21 cellular contexts compared by ENCODE assay signal in the genomic region with DNA sequence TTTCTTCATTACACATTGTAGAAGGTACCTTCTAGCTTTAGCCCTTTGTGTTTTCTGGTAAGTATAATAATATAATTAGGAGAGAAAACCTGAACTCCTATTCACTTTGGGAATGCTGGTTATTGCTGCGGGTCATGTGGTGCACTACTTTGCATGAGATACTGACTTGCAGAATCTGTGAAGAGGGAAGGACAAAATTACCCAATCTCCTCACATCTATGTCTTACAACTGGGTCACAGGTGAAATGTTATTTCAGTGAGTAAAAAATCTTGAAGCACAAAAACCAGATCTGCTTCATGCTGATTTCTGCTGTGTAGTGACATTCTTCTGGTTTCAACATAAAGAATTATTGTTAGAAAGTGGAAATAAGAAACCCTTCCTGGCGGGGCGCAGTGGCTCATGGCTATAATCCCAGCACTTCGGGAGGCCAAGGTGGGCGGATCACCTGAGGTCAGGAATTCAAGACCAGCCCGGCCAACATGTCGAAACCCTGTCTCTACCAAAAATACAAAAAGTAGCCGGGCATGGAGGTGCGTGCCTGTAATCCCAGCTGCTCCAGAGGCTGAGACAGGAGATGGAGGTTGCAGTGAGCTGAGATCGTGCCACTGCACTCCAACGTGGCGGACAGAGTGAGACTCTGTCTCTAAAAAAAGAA.
DNase-seq lines count a peak whose midpoint lies in the region; ATAC-seq, FAIRE-seq and TF ChIP-seq lines count a peak whose summit lies in the region.
"Had no signal": no experiment of that assay in that cellular context is flagged by ENCODE, and none has a peak within 500 bp of the region (broad histone marks: within the 10 kb centered on the region; RNA-seq: fewer than 3 reads in every experiment).

No MANE protein-coding gene starts in this region.

- H3K56ac ChIP-seq in H1 (replicated peaks; ENCODE audit: insufficient read length, low read depth, low read length), result no peak overlapping the region

- no peak overlapping the region for H2BK5ac ChIP-seq in H1 (ENCODE audit: low read depth, low read length)

- no peaks in the 10 kb centered on the region; the same call in 1 of the 2 replicates for H3K23me2 ChIP-seq in H1 (ENCODE audit: low read depth, low read length)

- H4K5ac ChIP-seq in H1 (ENCODE audit: insufficient read length, low read depth, low read length), result no peak overlapping the region

- H3K36me3 Mint-ChIP-seq in type B pancreatic cell (no peaks in the 10 kb centered on the region), MCF 10A (ENCODE audit: insufficient read depth, unreplicated experiment) (no peaks in the 10 kb centered on the region)
- H3K36me3 Mint-ChIP-seq: CD4-positive, CD25-positive, alpha-beta regulatory T cell; CD8-positive, alpha-beta memory T cell had no signal

- H3K79me2 ChIP-seq in H1 (ENCODE audit: control insufficient read depth in 1 of 2, insufficient read depth in 2 of 2, low read length in 2 of 2), result no peaks in the 10 kb centered on the region

- no peaks in the 10 kb centered on the region for H3K9me3 Mint-ChIP-seq in type B pancreatic cell
- H3K9me3 Mint-ChIP-seq in MCF 10A (ENCODE audit: unreplicated experiment), result no peaks in the 10 kb centered on the region

- H2BK12ac ChIP-seq in H1 (ENCODE audit: low read depth, low read length), result no peak overlapping the region

- FAIRE-seq in H1 (lab: Jason Lieb, UNC), result no peak
- FAIRE-seq: A204.1, GM12878, GM19239, H54 had no signal

- H3K14ac ChIP-seq in H1 (ENCODE audit: insufficient read length), result no peak overlapping the region

- no peak overlapping the region for H4K8ac ChIP-seq in H1 (ENCODE audit: extremely low read depth, insufficient read depth, low read length)

- H3K27ac ChIP-seq in H1 (ENCODE audit: low read depth, low read length) (no peak overlapping the region), neutrophil (peak overlapping the region; percentile 49)

- H3K4ac ChIP-seq in H1 (replicated peaks; ENCODE audit: insufficient read length, low read depth, low read length), result no peak overlapping the region

- no peaks in the 10 kb centered on the region for H3K79me1 ChIP-seq in H1 (ENCODE audit: low read depth, low read length)

- no peak overlapping the region for H2AK5ac ChIP-seq in H1 (ENCODE audit: low read depth, low read length)

- H3K4me3 ChIP-seq in H1 (ENCODE audit: extremely low read depth in 1 of 4, insufficient read depth in 2 of 4, low read depth in 3 of 4, low read length in 4 of 4) (no peak overlapping the region), neutrophil (ENCODE audit: low read depth in 1 of 2, low read length in 1 of 2) (no peak overlapping the region)
- H3K4me3 ChIP-seq: GM12878 had no signal

- no peaks in the 10 kb centered on the region for H3K36me3 ChIP-seq in H1 (ENCODE audit: control insufficient read depth in 2 of 4, insufficient read depth in 4 of 4, low read length in 3 of 4)
- no peaks in the 10 kb centered on the region for H3K36me3 ChIP-seq in neutrophil
- H3K36me3 ChIP-seq: BE2C had no signal

- intact Hi-C loops in MCF 10A (cut with micrococcal nuclease), result no loop called here

- POLR2A ChIA-PET in H1 (lab: Charles Lee; ENCODE audit: partially characterized antibody), result no interaction called here
- POLR2A ChIA-PET in MCF 10A (lab: Yijun Ruan, JAX), result no interaction called here

- no peak overlapping the region for H3K9ac ChIP-seq in H1 (replicated peaks in 1 of 4; ENCODE audit: extremely low read depth in 1 of 4, low read depth in 3 of 4, low read length in 3 of 4)

- no peak for ATAC-seq in HG03139 (IDR thresholded peaks at IDR 0.05; ENCODE audit: unreplicated experiment)
- ATAC-seq: GM12878 had no signal

- no peak for TF ChIP-seq RAD21 in H1 (IDR thresholded peaks at IDR 0.05 in 1 of 2, conservative IDR thresholded peaks at IDR 0.05 in 1 of 2; ENCODE audit: low read depth in 2 of 2, low read length in 2 of 2)

- peak overlapping the region; percentile 82 for H3K27ac Mint-ChIP-seq in type B pancreatic cell
- no peak overlapping the region for H3K27ac Mint-ChIP-seq in MCF 10A (ENCODE audit: low read depth, unreplicated experiment)
- H3K27ac Mint-ChIP-seq: CD4-positive, CD25-positive, alpha-beta regulatory T cell; CD8-positive, alpha-beta memory T cell had no signal

- H3K4me2 ChIP-seq in H1 (ENCODE audit: insufficient read depth in 1 of 2, low read depth in 2 of 2, low read length in 2 of 2), result no peak overlapping the region

- H3K27me3 ChIP-seq in H1 (replicated peaks in 1 of 4; ENCODE audit: control insufficient read depth in 3 of 4, extremely low read depth in 1 of 4, insufficient read depth in 3 of 4, low read length in 3 of 4) (no peaks in the 10 kb centered on the region), neutrophil (no peaks in the 10 kb centered on the region)
- H3K27me3 ChIP-seq: BE2C had no signal

- H3K4me1 ChIP-seq in H1 (replicated peaks in 1 of 4; ENCODE audit: control insufficient read depth in 3 of 4, insufficient read depth in 4 of 4, low read length in 3 of 4) (no peaks in the 10 kb centered on the region), neutrophil (ENCODE audit: control insufficient read depth in 1 of 2, insufficient read depth in 1 of 2, low read depth in 1 of 2, low read length in 1 of 2) (peaks cover 18 to 22% of the 10 kb centered on the region in 2 experiments)
- H3K4me1 ChIP-seq: BE2C had no signal

- no peak overlapping the region for H4K91ac ChIP-seq in H1 (replicated peaks; ENCODE audit: insufficient read length, low read length)

- no peak overlapping the region for H2BK120ac ChIP-seq in H1 (replicated peaks; ENCODE audit: low read depth, low read length)

- H3K4me1 Mint-ChIP-seq in type B pancreatic cell (ENCODE audit: unreplicated experiment), result peaks cover 14% of the 10 kb centered on the region
- H3K4me1 Mint-ChIP-seq in MCF 10A (ENCODE audit: insufficient read depth, unreplicated experiment), result no peaks in the 10 kb centered on the region
- H3K4me1 Mint-ChIP-seq: CD4-positive, CD25-positive, alpha-beta regulatory T cell; CD8-positive, alpha-beta memory T cell had no signal

- H2BK15ac ChIP-seq in H1 (ENCODE audit: low read length), result no peak overlapping the region

- TF ChIP-seq EP300 in H1 (IDR thresholded peaks at IDR 0.05; ENCODE audit: borderline replicate concordance in 1 of 2, low read depth in 2 of 2, low read length in 2 of 2), result no peak

- no peak overlapping the region for H3K18ac ChIP-seq in H1 (ENCODE audit: extremely low read depth, low read length)

- no TSS peak for BruUV-seq in MCF 10A (replicated peaks; lab: Mats Ljungman, UMichigan)

- WGBS in H1 (ENCODE audit: extremely low coverage in 1 of 2, insufficient coverage in 1 of 2, insufficient read length in 1 of 2, insufficient replicate concordance in 2 of 2, low coverage in 1 of 2, low lambda C conversion rate in 2 of 2, missing lambda C conversion rate in 1 of 2), 2 experiments, result 85% methylated on average over 12 of the region's 12 CpGs; no CpG with 5 or more reads in 1 of the 2 experiments

- DNase-seq in H1 (ENCODE audit: low read depth in 1 of 2, low spot score in 2 of 2) (no peak), type B pancreatic cell (ENCODE audit: extremely low spot score, unreplicated experiment) (no peak), NCI-H1436 (lab: John Stamatoyannopoulos, UW) (no peak), MCF 10A (ENCODE audit: unreplicated experiment) (no peak)
- DNase-seq: ACHN; BE2C; C1 segment of cervical spinal cord; CD4-positive, CD25-positive, alpha-beta regulatory T cell; CD8-positive, alpha-beta memory T cell; COR-L47; DMS 273 treated with DMSO at 0.1 percent for 48 hours; DMS53; DND-41; EL; HCEC 1CT had no signal

- no peak overlapping the region for H3K23ac ChIP-seq in H1 (ENCODE audit: insufficient read length)

- no peaks in the 10 kb centered on the region for H4K20me1 ChIP-seq in H1 (replicated peaks in 1 of 2; ENCODE audit: control insufficient read depth in 1 of 2, insufficient read depth in 2 of 2, low read length in 2 of 2)

- CTCF ChIA-PET in H1 (lab: Charles Lee; ENCODE audit: partially characterized antibody) (no interaction called here), MCF 10A (lab: Yijun Ruan, JAX) (no interaction called here)

- H3K4me3 Mint-ChIP-seq in type B pancreatic cell, result peak overlapping the region; percentile 34
- H3K4me3 Mint-ChIP-seq in MCF 10A (ENCODE audit: unreplicated experiment), result no peak overlapping the region
- H3K4me3 Mint-ChIP-seq: CD4-positive, CD25-positive, alpha-beta regulatory T cell had no signal

- TF ChIP-seq CTCF in H1 (IDR thresholded peaks at IDR 0.05; ENCODE audit: control extremely low read depth in 1 of 3, insufficient read depth in 1 of 3, low read depth in 1 of 3, low read length in 3 of 3), result no peak
- TF ChIP-seq CTCF in neutrophil (IDR thresholded peaks at IDR 0.05), result no peak
- no peak for TF ChIP-seq CTCF in type B pancreatic cell (conservative IDR thresholded peaks at IDR 0.05)
- no peak for TF ChIP-seq CTCF in MCF 10A (IDR thresholded peaks at IDR 0.05; ENCODE audit: unreplicated experiment)

- peak overlapping the region; percentile 62 for H2AFZ ChIP-seq in H1 (ENCODE audit: low read length)

- H2BK20ac ChIP-seq in H1 (ENCODE audit: low read length), result no peak overlapping the region

- H3K27me3 Mint-ChIP-seq in type B pancreatic cell, result no peaks in the 10 kb centered on the region
- H3K27me3 Mint-ChIP-seq in MCF 10A (ENCODE audit: insufficient read depth, unreplicated experiment), result no peaks in the 10 kb centered on the region
- H3K27me3 Mint-ChIP-seq: CD4-positive, CD25-positive, alpha-beta regulatory T cell; CD8-positive, alpha-beta memory T cell had no signal

- TF ChIP-seq POLR2A in H1 (IDR thresholded peaks at IDR 0.05; ENCODE audit: control extremely low read depth in 1 of 2, low read depth in 2 of 2, low read length in 2 of 2), result no peak

- H3K9me3 ChIP-seq in H1 (ENCODE audit: insufficient read depth in 2 of 2, low read depth in 1 of 2, low read length in 1 of 2) (no peaks in the 10 kb centered on the region), neutrophil (no peaks in the 10 kb centered on the region)
- H3K9me3 ChIP-seq: BE2C had no signal

TF ChIP-seq in H1, 55 proteins besides CTCF, POLR2A, EP300 and RAD21:
- no peak for TF ChIP-seq EGR1 (IDR thresholded peaks at IDR 0.05; ENCODE audit: borderline replicate concordance, low read depth, low read length)
- no peak for TF ChIP-seq SIRT6 (IDR thresholded peaks at IDR 0.05; ENCODE audit: low read length)
